9 cellular contexts compared by ENCODE assay signal in genomic region chr1:165928075-165928731, GRCh38.
DNase-seq lines count a peak whose midpoint lies in the region; ATAC-seq and TF ChIP-seq lines count a peak whose summit lies in the region.
"Had no signal": no experiment of that assay in that cellular context is flagged by ENCODE, and none has a peak within 500 bp of the region (broad histone marks: within the 10 kb centered on the region; RNA-seq: fewer than 3 reads in every experiment).

No MANE protein-coding gene starts in this region.

- peak; percentile 44 for ATAC-seq in GM19455 (IDR thresholded peaks at IDR 0.05; ENCODE audit: unreplicated experiment)
- no peak for ATAC-seq in GM18517 (IDR thresholded peaks at IDR 0.05; ENCODE audit: unreplicated experiment)

- in situ Hi-C loops in SK-MEL-5 (cut with HindIII; ENCODE audit: low pct_unique_long_range_greater_than_20kb, low sequenced_read_pairs): no loop called here
- in situ Hi-C loops in astrocyte of the cerebellum (cut with HindIII; ENCODE audit: low sequenced_read_pairs): loop anchor here (10.0 kb wide), 1 partner anchor 213 kb away; no protein-coding TSS in a partner anchor

- no peak overlapping the region for H3K4me3 ChIP-seq in astrocyte of the cerebellum (ENCODE audit: low read depth, low read length)
- H3K4me3 ChIP-seq: skin epidermis had no signal

- peak; percentile 70 for TF ChIP-seq CTCF in astrocyte of the cerebellum (IDR thresholded peaks at IDR 0.05; ENCODE audit: low read depth, low read length, missing control alignments)

- DNase-seq in CMK (ENCODE audit: low read depth) (peak; percentile 39), M059J (ENCODE audit: low read depth) (peak; percentile 59), SK-MEL-5 (ENCODE audit: low read depth, low spot score) (peak; percentile 77), astrocyte of the cerebellum (ENCODE audit: low read depth) (peak; percentile 6), inferior parietal cortex (ENCODE audit: extremely low spot score) (peak; percentile 83)
- DNase-seq in stimulated activated CD4-positive, alpha-beta T cell treated with anti-CD3 and anti-CD28 coated beads, Interleukin-2, amount 100 ng/mL, for 48 hours: peak; percentile 48 to 62

Comparison
In these comparisons a context has a peak if more than half of its experiments do, and no peak if none do; other contexts are left out.
1. DNase-seq: peak in every context shown above with its lines; median percentile 83 in inferior parietal cortex; 77 in SK-MEL-5; 59 in M059J; 55 in stimulated activated CD4-positive, alpha-beta T cell treated with anti-CD3 and anti-CD28 coated beads, Interleukin-2, amount 100 ng/mL, for 48 hours; 39 in CMK; 6 in astrocyte of the cerebellum.